ENCODE assay signal across 1 cellular context in genomic region chr1:211247921-211248320, GRCh38.
A peak's percentile ranks its signal among the peaks of the same experiment; 100 is the strongest.
TF ChIP-seq lines count a peak whose summit lies in the region.

No MANE protein-coding gene starts in this region.

TF ChIP-seq in HEK293, 187 proteins besides CTCF, POLR2A, EP300 and RAD21 (continued from another document):
- TF ChIP-seq, protein P1, sequence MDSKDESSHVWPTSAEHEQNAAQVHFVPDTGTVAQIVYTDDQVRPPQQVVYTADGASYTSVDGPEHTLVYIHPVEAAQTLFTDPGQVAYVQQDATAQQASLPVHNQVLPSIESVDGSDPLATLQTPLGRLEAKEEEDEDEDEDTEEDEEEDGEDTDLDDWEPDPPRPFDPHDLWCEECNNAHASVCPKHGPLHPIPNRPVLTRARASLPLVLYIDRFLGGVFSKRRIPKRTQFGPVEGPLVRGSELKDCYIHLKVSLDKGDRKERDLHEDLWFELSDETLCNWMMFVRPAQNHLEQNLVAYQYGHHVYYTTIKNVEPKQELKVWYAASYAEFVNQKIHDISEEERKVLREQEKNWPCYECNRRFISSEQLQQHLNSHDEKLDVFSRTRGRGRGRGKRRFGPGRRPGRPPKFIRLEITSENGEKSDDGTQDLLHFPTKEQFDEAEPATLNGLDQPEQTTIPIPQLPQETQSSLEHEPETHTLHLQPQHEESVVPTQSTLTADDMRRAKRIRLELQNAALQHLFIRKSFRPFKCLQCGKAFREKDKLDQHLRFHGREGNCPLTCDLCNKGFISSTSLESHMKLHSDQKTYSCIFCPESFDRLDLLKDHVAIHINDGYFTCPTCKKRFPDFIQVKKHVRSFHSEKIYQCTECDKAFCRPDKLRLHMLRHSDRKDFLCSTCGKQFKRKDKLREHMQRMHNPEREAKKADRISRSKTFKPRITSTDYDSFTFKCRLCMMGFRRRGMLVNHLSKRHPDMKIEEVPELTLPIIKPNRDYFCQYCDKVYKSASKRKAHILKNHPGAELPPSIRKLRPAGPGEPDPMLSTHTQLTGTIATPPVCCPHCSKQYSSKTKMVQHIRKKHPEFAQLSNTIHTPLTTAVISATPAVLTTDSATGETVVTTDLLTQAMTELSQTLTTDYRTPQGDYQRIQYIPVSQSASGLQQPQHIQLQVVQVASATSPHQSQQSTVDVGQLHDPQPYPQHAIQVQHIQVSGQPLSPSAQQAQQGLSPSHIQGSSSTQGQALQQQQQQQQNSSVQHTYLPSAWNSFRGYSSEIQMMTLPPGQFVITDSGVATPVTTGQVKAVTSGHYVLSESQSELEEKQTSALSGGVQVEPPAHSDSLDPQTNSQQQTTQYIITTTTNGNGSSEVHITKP (tag by site-specific recombination; IDR thresholded peaks at IDR 0.05): peak; percentile 66; the same call in 1 of the 2 replicates
